In genomic region chr1:156129687-156130577, GRCh38 we compare ENCODE assay signal across 1 cellular context.
A peak's percentile ranks its signal among the peaks of the same experiment; 100 is the strongest.
TF ChIP-seq lines count a peak whose summit lies in the region.

No MANE protein-coding gene starts in this region.

TF ChIP-seq in SK-N-SH, 30 proteins besides CTCF, POLR2A, EP300 and RAD21:
- TF ChIP-seq, protein P1, sequence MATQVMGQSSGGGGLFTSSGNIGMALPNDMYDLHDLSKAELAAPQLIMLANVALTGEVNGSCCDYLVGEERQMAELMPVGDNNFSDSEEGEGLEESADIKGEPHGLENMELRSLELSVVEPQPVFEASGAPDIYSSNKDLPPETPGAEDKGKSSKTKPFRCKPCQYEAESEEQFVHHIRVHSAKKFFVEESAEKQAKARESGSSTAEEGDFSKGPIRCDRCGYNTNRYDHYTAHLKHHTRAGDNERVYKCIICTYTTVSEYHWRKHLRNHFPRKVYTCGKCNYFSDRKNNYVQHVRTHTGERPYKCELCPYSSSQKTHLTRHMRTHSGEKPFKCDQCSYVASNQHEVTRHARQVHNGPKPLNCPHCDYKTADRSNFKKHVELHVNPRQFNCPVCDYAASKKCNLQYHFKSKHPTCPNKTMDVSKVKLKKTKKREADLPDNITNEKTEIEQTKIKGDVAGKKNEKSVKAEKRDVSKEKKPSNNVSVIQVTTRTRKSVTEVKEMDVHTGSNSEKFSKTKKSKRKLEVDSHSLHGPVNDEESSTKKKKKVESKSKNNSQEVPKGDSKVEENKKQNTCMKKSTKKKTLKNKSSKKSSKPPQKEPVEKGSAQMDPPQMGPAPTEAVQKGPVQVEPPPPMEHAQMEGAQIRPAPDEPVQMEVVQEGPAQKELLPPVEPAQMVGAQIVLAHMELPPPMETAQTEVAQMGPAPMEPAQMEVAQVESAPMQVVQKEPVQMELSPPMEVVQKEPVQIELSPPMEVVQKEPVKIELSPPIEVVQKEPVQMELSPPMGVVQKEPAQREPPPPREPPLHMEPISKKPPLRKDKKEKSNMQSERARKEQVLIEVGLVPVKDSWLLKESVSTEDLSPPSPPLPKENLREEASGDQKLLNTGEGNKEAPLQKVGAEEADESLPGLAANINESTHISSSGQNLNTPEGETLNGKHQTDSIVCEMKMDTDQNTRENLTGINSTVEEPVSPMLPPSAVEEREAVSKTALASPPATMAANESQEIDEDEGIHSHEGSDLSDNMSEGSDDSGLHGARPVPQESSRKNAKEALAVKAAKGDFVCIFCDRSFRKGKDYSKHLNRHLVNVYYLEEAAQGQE (IDR thresholded peaks at IDR 0.05; ENCODE audit: low read depth, low read length): peak; percentile 58; the same call in 1 of the 2 replicates
- TF ChIP-seq RFX5 (IDR thresholded peaks at IDR 0.05; ENCODE audit: low read length): no peak
- TF ChIP-seq, protein P2, sequence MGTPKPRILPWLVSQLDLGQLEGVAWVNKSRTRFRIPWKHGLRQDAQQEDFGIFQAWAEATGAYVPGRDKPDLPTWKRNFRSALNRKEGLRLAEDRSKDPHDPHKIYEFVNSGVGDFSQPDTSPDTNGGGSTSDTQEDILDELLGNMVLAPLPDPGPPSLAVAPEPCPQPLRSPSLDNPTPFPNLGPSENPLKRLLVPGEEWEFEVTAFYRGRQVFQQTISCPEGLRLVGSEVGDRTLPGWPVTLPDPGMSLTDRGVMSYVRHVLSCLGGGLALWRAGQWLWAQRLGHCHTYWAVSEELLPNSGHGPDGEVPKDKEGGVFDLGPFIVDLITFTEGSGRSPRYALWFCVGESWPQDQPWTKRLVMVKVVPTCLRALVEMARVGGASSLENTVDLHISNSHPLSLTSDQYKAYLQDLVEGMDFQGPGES (IDR thresholded peaks at IDR 0.05; ENCODE audit: low read depth, low read length): no peak
- no peak for TF ChIP-seq ELF1 (IDR thresholded peaks at IDR 0.05)
- TF ChIP-seq MXI1 (IDR thresholded peaks at IDR 0.05; ENCODE audit: low read depth, low read length): no peak
- TF ChIP-seq POLR2AphosphoS5 (IDR thresholded peaks at IDR 0.05; ENCODE audit: low read depth, low read length): peak; percentile 52
- TF ChIP-seq, protein P3, sequence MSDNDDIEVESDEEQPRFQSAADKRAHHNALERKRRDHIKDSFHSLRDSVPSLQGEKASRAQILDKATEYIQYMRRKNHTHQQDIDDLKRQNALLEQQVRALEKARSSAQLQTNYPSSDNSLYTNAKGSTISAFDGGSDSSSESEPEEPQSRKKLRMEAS (IDR thresholded peaks at IDR 0.05; ENCODE audit: low read depth): peak; percentile 76; the same call in 1 of the 2 replicates
- peak; percentile 71 for TF ChIP-seq TCF12 (IDR thresholded peaks at IDR 0.05)
- TF ChIP-seq SIN3A (IDR thresholded peaks at IDR 0.05; ENCODE audit: borderline replicate concordance, low read depth, low read length): peak; percentile 79; the same call in 1 of the 2 replicates
- no peak for TF ChIP-seq USF2 (IDR thresholded peaks at IDR 0.05; ENCODE audit: borderline replicate concordance, low read depth, low read length)
- no peak for TF ChIP-seq GABPA (IDR thresholded peaks at IDR 0.05; ENCODE audit: low read depth)
- TF ChIP-seq TAF1 (IDR thresholded peaks at IDR 0.05; ENCODE audit: borderline replicate concordance, low read depth, low read length): no peak
- TF ChIP-seq, protein P4, sequence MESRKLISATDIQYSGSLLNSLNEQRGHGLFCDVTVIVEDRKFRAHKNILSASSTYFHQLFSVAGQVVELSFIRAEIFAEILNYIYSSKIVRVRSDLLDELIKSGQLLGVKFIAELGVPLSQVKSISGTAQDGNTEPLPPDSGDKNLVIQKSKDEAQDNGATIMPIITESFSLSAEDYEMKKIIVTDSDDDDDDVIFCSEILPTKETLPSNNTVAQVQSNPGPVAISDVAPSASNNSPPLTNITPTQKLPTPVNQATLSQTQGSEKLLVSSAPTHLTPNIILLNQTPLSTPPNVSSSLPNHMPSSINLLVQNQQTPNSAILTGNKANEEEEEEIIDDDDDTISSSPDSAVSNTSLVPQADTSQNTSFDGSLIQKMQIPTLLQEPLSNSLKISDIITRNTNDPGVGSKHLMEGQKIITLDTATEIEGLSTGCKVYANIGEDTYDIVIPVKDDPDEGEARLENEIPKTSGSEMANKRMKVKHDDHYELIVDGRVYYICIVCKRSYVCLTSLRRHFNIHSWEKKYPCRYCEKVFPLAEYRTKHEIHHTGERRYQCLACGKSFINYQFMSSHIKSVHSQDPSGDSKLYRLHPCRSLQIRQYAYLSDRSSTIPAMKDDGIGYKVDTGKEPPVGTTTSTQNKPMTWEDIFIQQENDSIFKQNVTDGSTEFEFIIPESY (IDR thresholded peaks at IDR 0.05; ENCODE audit: borderline replicate concordance, low read depth): no peak
- no peak for TF ChIP-seq MEF2A (IDR thresholded peaks at IDR 0.05; ENCODE audit: borderline replicate concordance, low read depth)
- TF ChIP-seq USF1 (IDR thresholded peaks at IDR 0.05; ENCODE audit: borderline replicate concordance, low read depth): no peak
- peak; percentile 36 for TF ChIP-seq CHD2 (IDR thresholded peaks at IDR 0.05; ENCODE audit: low read length, partially characterized antibody)
- TF ChIP-seq NFIC (IDR thresholded peaks at IDR 0.05; ENCODE audit: borderline replicate concordance): peak; percentile 70
- no peak for TF ChIP-seq GATA2 (CRISPR knock-in tag; IDR thresholded peaks at IDR 0.05)
- peak; percentile 98 for TF ChIP-seq SMC3 (IDR thresholded peaks at IDR 0.05; ENCODE audit: low read depth, low read length)
- TF ChIP-seq JUND (IDR thresholded peaks at IDR 0.05): peak; percentile 93
- TF ChIP-seq TEAD4 (IDR thresholded peaks at IDR 0.05; ENCODE audit: borderline replicate concordance, insufficient read depth): peak; percentile 67
- no peak for TF ChIP-seq FOXJ3 (CRISPR knock-in tag; IDR thresholded peaks at IDR 0.05)
- peak; percentile 91 for TF ChIP-seq FOSL2 (IDR thresholded peaks at IDR 0.05; ENCODE audit: borderline replicate concordance, low read depth)
- no peak for TF ChIP-seq YY1 (IDR thresholded peaks at IDR 0.05; ENCODE audit: low read depth)
